In genomic region chr11:19557720-19558140, GRCh38 we compare ENCODE assay signal across 9 cellular contexts.
DNase-seq lines count a peak whose midpoint lies in the region; ATAC-seq and TF ChIP-seq lines count a peak whose summit lies in the region.
"Had no signal": no experiment of that assay in that cellular context is flagged by ENCODE, and none has a peak within 500 bp of the region (broad histone marks: within the 10 kb centered on the region; RNA-seq: fewer than 3 reads in every experiment).

No MANE protein-coding gene starts in this region.

- intact Hi-C loops in CD8-positive, alpha-beta T cell (cut with DNase I, micrococcal nuclease), result loop anchor here in 1 of 2 experiments (2.0 to 10.0 kb wide), 2 partner anchors 345 to 393 kb away; no protein-coding TSS in a partner anchor
- intact Hi-C loops in activated CD4-positive, alpha-beta memory T cell treated with anti-CD3 and anti-CD28 coated beads for 36 hours (cut with micrococcal nuclease), result loop anchor here (1.0 kb wide), 1 partner anchor 346 kb away; no protein-coding TSS in a partner anchor
- intact Hi-C loops in dorsolateral prefrontal cortex (cut with DNase I), result loop anchor here in 1 of 2 donors (1.0 to 10.0 kb wide), 4 partner anchors 300 to 555 kb away; no protein-coding TSS in a partner anchor

- no peak overlapping the region for H3K4me3 ChIP-seq in CD8-positive, alpha-beta T cell (ENCODE audit: low read depth, low read length)
- no peak overlapping the region for H3K4me3 ChIP-seq in H7 (ENCODE audit: insufficient read depth, low read depth, low read length)
- H3K4me3 ChIP-seq in dorsolateral prefrontal cortex, result no peak overlapping the region
- H3K4me3 ChIP-seq: SK-N-MC had no signal

- H3K27ac ChIP-seq in CD8-positive, alpha-beta T cell (ENCODE audit: low read depth, low read length), result no peak overlapping the region
- H3K27ac ChIP-seq in dorsolateral prefrontal cortex, result no peak overlapping the region
- H3K27ac ChIP-seq: SK-N-MC had no signal

- TF ChIP-seq CTCF in CD8-positive, alpha-beta T cell (IDR thresholded peaks at IDR 0.05), result peak; percentile 68
- TF ChIP-seq CTCF in dorsolateral prefrontal cortex (IDR thresholded peaks at IDR 0.05 in 54 of 56, conservative IDR thresholded peaks at IDR 0.05 in 2 of 56; ENCODE audit: low read depth in 1 of 56, partially characterized antibody in 56 of 56), result peak; percentile 79 to 99 (median 93)

- H3K4me1 ChIP-seq in CD8-positive, alpha-beta T cell (ENCODE audit: insufficient read depth, low read length), result no peaks in the 10 kb centered on the region

- H3K27ac Mint-ChIP-seq in CD8-positive, alpha-beta T cell, result no peak overlapping the region
- H3K27ac Mint-ChIP-seq in activated CD4-positive, alpha-beta memory T cell treated with anti-CD3 and anti-CD28 coated beads for 36 hours, result no peak overlapping the region

- no peaks in the 10 kb centered on the region for H3K27me3 ChIP-seq in CD8-positive, alpha-beta T cell (ENCODE audit: insufficient read depth, low read length)
- no peaks in the 10 kb centered on the region for H3K27me3 ChIP-seq in H7 (ENCODE audit: control insufficient read depth, insufficient read depth, low read length)
- H3K27me3 ChIP-seq in dorsolateral prefrontal cortex, result no peaks in the 10 kb centered on the region

- no peak overlapping the region for H3K4me3 Mint-ChIP-seq in CD8-positive, alpha-beta T cell
- H3K4me3 Mint-ChIP-seq in activated CD4-positive, alpha-beta memory T cell treated with anti-CD3 and anti-CD28 coated beads for 36 hours, result no peak overlapping the region

- H3K27me3 Mint-ChIP-seq in CD8-positive, alpha-beta T cell (ENCODE audit: low read depth), result peaks cover 11% of the 10 kb centered on the region
- peaks cover 7% of the 10 kb centered on the region for H3K27me3 Mint-ChIP-seq in activated CD4-positive, alpha-beta memory T cell treated with anti-CD3 and anti-CD28 coated beads for 36 hours

- no peaks in the 10 kb centered on the region for H3K36me3 Mint-ChIP-seq in CD8-positive, alpha-beta T cell
- no peaks in the 10 kb centered on the region for H3K36me3 Mint-ChIP-seq in activated CD4-positive, alpha-beta memory T cell treated with anti-CD3 and anti-CD28 coated beads for 36 hours

- POLR2A ChIA-PET in CD8-positive, alpha-beta T cell (lab: Charles Lee), result no interaction called here
- POLR2A ChIA-PET in activated CD4-positive, alpha-beta memory T cell treated with anti-CD3 and anti-CD28 coated beads for 36 hours (lab: Charles Lee), result no interaction called here

- DNase-seq in CD8-positive, alpha-beta T cell, result peak; percentile 32 to 74 (median 53)
- DNase-seq in H7 (peak; percentile 84), NCI-H226 (peak; percentile 61), dorsolateral prefrontal cortex (peak; percentile 84 to 92 (median 88)), medulla oblongata (ENCODE audit: extremely low spot score) (peak; percentile 90)
- DNase-seq in activated CD4-positive, alpha-beta memory T cell treated with anti-CD3 and anti-CD28 coated beads for 36 hours, result peak; percentile 79
- DNase-seq in stimulated activated CD8-positive, alpha-beta memory T cell treated with anti-CD3 and anti-CD28 coated beads, Interleukin-15, amount 100 ng/mL, for 4 hours (ENCODE audit: low read depth in 2 of 2), result peak; percentile 10 to 27

- peaks cover 4% of the 10 kb centered on the region for H3K4me1 Mint-ChIP-seq in CD8-positive, alpha-beta T cell (ENCODE audit: low read depth)
- no peaks in the 10 kb centered on the region for H3K4me1 Mint-ChIP-seq in activated CD4-positive, alpha-beta memory T cell treated with anti-CD3 and anti-CD28 coated beads for 36 hours (ENCODE audit: low read depth)

- H3K9me3 Mint-ChIP-seq in CD8-positive, alpha-beta T cell, result no peaks in the 10 kb centered on the region
- no peaks in the 10 kb centered on the region for H3K9me3 Mint-ChIP-seq in activated CD4-positive, alpha-beta memory T cell treated with anti-CD3 and anti-CD28 coated beads for 36 hours

- peak; percentile 54 for ATAC-seq in CD8-positive, alpha-beta T cell
- ATAC-seq in GM21515 (IDR thresholded peaks at IDR 0.05; ENCODE audit: unreplicated experiment), result no peak

- no peaks in the 10 kb centered on the region for H3K9me3 ChIP-seq in CD8-positive, alpha-beta T cell (ENCODE audit: low read length)

- CTCF ChIA-PET in CD8-positive, alpha-beta T cell (lab: Charles Lee), result interaction anchor here (0.7 to 5.7 kb wide), 7 partner anchors 8 to 298 kb away, joined by 3 to 51 read pairs (median 3); no protein-coding TSS in a partner anchor
- CTCF ChIA-PET in activated CD4-positive, alpha-beta memory T cell treated with anti-CD3 and anti-CD28 coated beads for 36 hours (lab: Charles Lee), result interaction anchor here (0.7 to 6.4 kb wide), 20 partner anchors 8 to 540 kb away, joined by 3 to 52 read pairs (median 4); no protein-coding TSS in a partner anchor

- H3K36me3 ChIP-seq in CD8-positive, alpha-beta T cell (ENCODE audit: insufficient read depth, low read length), result no peaks in the 10 kb centered on the region
- H3K36me3 ChIP-seq in H7 (replicated peaks; ENCODE audit: control insufficient read depth, insufficient read depth, low read length), result no peaks in the 10 kb centered on the region

Comparison
In these comparisons a context has a peak if more than half of its experiments do, and no peak if none do; other contexts are left out.
1. DNase-seq: peak in every context shown above with its lines; median percentile 90 in medulla oblongata; 88 in dorsolateral prefrontal cortex; 84 in H7; 79 in activated CD4-positive, alpha-beta memory T cell treated with anti-CD3 and anti-CD28 coated beads for 36 hours; 61 in NCI-H226; 53 in CD8-positive, alpha-beta T cell; 18 in stimulated activated CD8-positive, alpha-beta memory T cell treated with anti-CD3 and anti-CD28 coated beads, Interleukin-15, amount 100 ng/mL, for 4 hours.